In genomic region chr6:112204350-112204706, GRCh38 we compare ENCODE assay signal across 1 cellular context.
TF ChIP-seq lines count a peak whose summit lies in the region.

No MANE protein-coding gene starts in this region.

TF ChIP-seq in GM12878, 131 proteins besides CTCF, POLR2A, EP300 and RAD21 (continued from another document):
- no peak for TF ChIP-seq ZNF274 (IDR thresholded peaks at IDR 0.05; ENCODE audit: insufficient read depth, insufficient read length)
- TF ChIP-seq YBX1 (IDR thresholded peaks at IDR 0.05), result no peak
- peak; percentile 35; the same call in 1 of the 2 replicates for TF ChIP-seq ZNF384 (IDR thresholded peaks at IDR 0.05; ENCODE audit: borderline replicate concordance, low read depth, low read length)
